Comparison of ENCODE assay signal across 7 cellular contexts in genomic region chr16:81730090-81731051, GRCh38. TPM values are rescaled to one million over a fixed set of nuclear protein-coding genes. Genes with fewer than 3 reads are reported as not detected.
DNase-seq lines count a peak whose midpoint lies in the region; ATAC-seq, FAIRE-seq and TF ChIP-seq lines count a peak whose summit lies in the region.

No MANE protein-coding gene starts in this region.

- peak overlapping the region in 1 of 3 donors; percentile 31 for H3K4me3 ChIP-seq in liver (ENCODE audit: low read depth in 1 of 3, low read length in 3 of 3)

- H3K4me1 Mint-ChIP-seq in activated CD4-positive, alpha-beta T cell treated with anti-CD3 and anti-CD28 coated beads, Interleukin-2, amount 10 ng/mL, durations not matched to agents 7 days and 5 days = peaks cover 23% of the 10 kb centered on the region

- no peak overlapping the region for H3K9ac ChIP-seq in liver (ENCODE audit: low read depth in 1 of 2, low read length in 2 of 2)

- CTCF ChIA-PET in activated CD4-positive, alpha-beta T cell treated with anti-CD3 and anti-CD28 coated beads, Interleukin-2, amount 10 ng/mL, durations not matched to agents 7 days and 5 days (lab: Charles Lee) = interaction anchor here (0.5 to 2.8 kb wide), 17 partner anchors 11 to 698 kb away, joined by 3 to 10 read pairs (median 3); partner anchors contain the start of gene GAN

- peak overlapping the region; percentile 91 for H3K27ac Mint-ChIP-seq in activated CD4-positive, alpha-beta T cell treated with anti-CD3 and anti-CD28 coated beads, Interleukin-2, amount 10 ng/mL, durations not matched to agents 7 days and 5 days

- peak overlapping the region in 1 of 2 donors; percentile 63 for H3K27ac ChIP-seq in liver (ENCODE audit: low read depth in 1 of 2, low read length in 2 of 2)

- TF ChIP-seq RAD21 in liver (IDR thresholded peaks at IDR 0.05) = peak; percentile 36 to 54

- no peaks in the 10 kb centered on the region for H3K36me3 Mint-ChIP-seq in activated CD4-positive, alpha-beta T cell treated with anti-CD3 and anti-CD28 coated beads, Interleukin-2, amount 10 ng/mL, durations not matched to agents 7 days and 5 days (ENCODE audit: low read depth)

- POLR2A ChIA-PET in activated CD4-positive, alpha-beta T cell treated with anti-CD3 and anti-CD28 coated beads, Interleukin-2, amount 10 ng/mL, durations not matched to agents 7 days and 5 days (lab: Charles Lee) = no interaction called here

- TF ChIP-seq CTCF in liver (IDR thresholded peaks at IDR 0.05; ENCODE audit: low read depth, low read length, missing input control) = peak; percentile 59

- H3K27me3 ChIP-seq in liver (ENCODE audit: control insufficient read depth in 4 of 4, insufficient read depth in 4 of 4, low read length in 3 of 4) = peaks cover 0 to 2% (median 0%) of the 10 kb centered on the region in 4 donors

- ATAC-seq in HG02981 (IDR thresholded peaks at IDR 0.05; ENCODE audit: unreplicated experiment) = peak; percentile 77

- H3K4me3 Mint-ChIP-seq in activated CD4-positive, alpha-beta T cell treated with anti-CD3 and anti-CD28 coated beads, Interleukin-2, amount 10 ng/mL, durations not matched to agents 7 days and 5 days = peak overlapping the region; percentile 72

- H3K4me1 ChIP-seq in liver (ENCODE audit: control insufficient read depth in 4 of 4, insufficient read depth in 4 of 4, low read length in 3 of 4) = peaks cover 0 to 9% (median 3%) of the 10 kb centered on the region in 4 donors

- no peaks in the 10 kb centered on the region for H3K36me3 ChIP-seq in liver (ENCODE audit: control insufficient read depth in 4 of 4, insufficient read depth in 3 of 4, low read depth in 1 of 4, low read length in 3 of 4)

- DNase-seq in GM18507 (ENCODE audit: extremely low spot score, insufficient read length, low read depth) = no peak
- DNase-seq in NCI-H2171 (lab: John Stamatoyannopoulos, UW) = peak; percentile 91
- peak; percentile 52 for DNase-seq in activated CD4-positive, alpha-beta T cell treated with anti-CD3 and anti-CD28 coated beads, Interleukin-2, amount 10 ng/mL, durations not matched to agents 7 days and 5 days
- DNase-seq in dermis blood vessel endothelial cell = peak; percentile 93
- DNase-seq in stimulated activated CD4-positive, alpha-beta T cell treated with anti-CD3 and anti-CD28 coated beads, Interleukin-2, amount 100 ng/mL, for 48 hours = peak; percentile 44 to 51

- peak; percentile 70 for FAIRE-seq in GM18507 (lab: Jason Lieb, UNC)

- 22% methylated on average over 47 of the region's 47 CpGs for WGBS in liver

- H3K27me3 Mint-ChIP-seq in activated CD4-positive, alpha-beta T cell treated with anti-CD3 and anti-CD28 coated beads, Interleukin-2, amount 10 ng/mL, durations not matched to agents 7 days and 5 days = peaks cover 2% of the 10 kb centered on the region

- H3K9me3 ChIP-seq in liver (ENCODE audit: control insufficient read depth in 4 of 4, low read length in 3 of 4) = no peaks in the 10 kb centered on the region

- H3K9me3 Mint-ChIP-seq in activated CD4-positive, alpha-beta T cell treated with anti-CD3 and anti-CD28 coated beads, Interleukin-2, amount 10 ng/mL, durations not matched to agents 7 days and 5 days = no peaks in the 10 kb centered on the region

TF ChIP-seq in liver, 16 proteins besides CTCF, POLR2A, EP300 and RAD21:
- peak; percentile 53 for TF ChIP-seq NR2F2 (IDR thresholded peaks at IDR 0.05)
- peak in 1 of 2 donors; percentile 8 for TF ChIP-seq RXRA (IDR thresholded peaks at IDR 0.05)
- no peak for TF ChIP-seq YY1 (IDR thresholded peaks at IDR 0.05)
- peak; percentile 53 for TF ChIP-seq SP1 (IDR thresholded peaks at IDR 0.05)
TF ChIP-seq in liver: peak in this region for 3.

RNA-seq across cellular contexts. Expression of gene PLCG2, which starts 48.7 kb away (rescaled TPM):
- total RNA-seq in activated CD4-positive, alpha-beta T cell treated with anti-CD3 and anti-CD28 coated beads, Interleukin-2, amount 10 ng/mL, durations not matched to agents 7 days and 5 days = 1 to 10 TPM; 2.6 to 3.1 TPM
- total RNA-seq in dermis blood vessel endothelial cell (23.2 and 23.5 TPM in 2 replicates), liver (10 to 100 TPM; 20.8 to 21.6 TPM)
- polyA plus RNA-seq in liver = 10 to 100 TPM in 1 of 2 donors, 1 to 10 TPM in 1; 7.1 to 10.8 TPM
